8 cellular contexts compared by ENCODE assay signal in genomic region chr1:39104158-39105060, GRCh38.
DNase-seq lines count a peak whose midpoint lies in the region; ATAC-seq and TF ChIP-seq lines count a peak whose summit lies in the region.

No MANE protein-coding gene starts in this region.

- peaks cover 20% of the 10 kb centered on the region for H3K4me1 Mint-ChIP-seq in central memory CD8-positive, alpha-beta T cell

- TF ChIP-seq EP300 in tibial nerve (IDR thresholded peaks at IDR 0.05): no peak

- no peak for TF ChIP-seq POLR2A in right lobe of liver (IDR thresholded peaks at IDR 0.05)
- no peak for TF ChIP-seq POLR2A in tibial nerve (IDR thresholded peaks at IDR 0.05)

- ATAC-seq in central memory CD8-positive, alpha-beta T cell (replicated peaks; ENCODE audit: extremely low read depth, poor library complexity, severe bottlenecking): no peak
- peak; percentile 1 to 41 (median 13) for ATAC-seq in right lobe of liver
- ATAC-seq in HG02852 (IDR thresholded peaks at IDR 0.05; ENCODE audit: unreplicated experiment): no peak
- no peak for ATAC-seq in HG03039 (IDR thresholded peaks at IDR 0.05; ENCODE audit: unreplicated experiment)

- H3K27ac ChIP-seq in right lobe of liver (peak overlapping the region; percentile 82 to 93 (median 91)), tibial nerve (peak overlapping the region; percentile 62 to 87 (median 84))

- H3K27me3 Mint-ChIP-seq in central memory CD8-positive, alpha-beta T cell: no peaks in the 10 kb centered on the region

- no peak for TF ChIP-seq CTCF in right lobe of liver (IDR thresholded peaks at IDR 0.05)
- no peak for TF ChIP-seq CTCF in tibial nerve (IDR thresholded peaks at IDR 0.05)

- H3K4me3 ChIP-seq in right lobe of liver (peak overlapping the region; percentile 32 to 81 (median 81)), tibial nerve (peak overlapping the region; percentile 43 to 72 (median 56))

- in situ Hi-C loops in Caki2 (cut with HindIII; ENCODE audit: low pct_unique_long_range_greater_than_20kb, low sequenced_read_pairs): no loop called here

- H3K4me3 Mint-ChIP-seq in central memory CD8-positive, alpha-beta T cell: peak overlapping the region; percentile 85

- no peak overlapping the region for H3K27ac Mint-ChIP-seq in central memory CD8-positive, alpha-beta T cell (ENCODE audit: low read depth)

- H3K36me3 Mint-ChIP-seq in central memory CD8-positive, alpha-beta T cell (ENCODE audit: insufficient read depth): peaks cover 2% of the 10 kb centered on the region

- no peaks in the 10 kb centered on the region for H3K9me3 Mint-ChIP-seq in central memory CD8-positive, alpha-beta T cell

- H3K27me3 ChIP-seq in right lobe of liver (no peaks in the 10 kb centered on the region), tibial nerve (no peaks in the 10 kb centered on the region)

- WGBS in right lobe of liver (ENCODE audit: insufficient coverage, low coverage, low lambda C conversion rate, missing lambda C conversion rate): 40% methylated on average over 13 of the region's 25 CpGs
- 26 to 28% methylated on average over 25 of the region's 25 CpGs for WGBS in tibial nerve, 2 donors

- H3K36me3 ChIP-seq in right lobe of liver (no peaks in the 10 kb centered on the region), tibial nerve (no peaks in the 10 kb centered on the region)

- no peaks in the 10 kb centered on the region for H3K9me3 ChIP-seq in right lobe of liver
- H3K9me3 ChIP-seq in tibial nerve: no peaks in the 10 kb centered on the region

- H3K4me1 ChIP-seq in right lobe of liver (peaks cover 0 to 35% (median 7%) of the 10 kb centered on the region in 4 donors), tibial nerve (peaks cover 0 to 49% (median 27%) of the 10 kb centered on the region in 4 donors)

- intact Hi-C loops in right lobe of liver (cut with DNase I): loop anchor here in 1 of 2 donors (10.0 kb wide), 2 partner anchors 150 to 280 kb away; no protein-coding TSS in a partner anchor

- peak; percentile 51 for DNase-seq in Caki2 (ENCODE audit: low read depth)
- DNase-seq in NCI-H1092 (lab: John Stamatoyannopoulos, UW): peak; percentile 48
- DNase-seq in central memory CD8-positive, alpha-beta T cell (ENCODE audit: low spot score in 2 of 2): no peak
- peak in 1 of 3 donors; percentile 59 for DNase-seq in right lobe of liver
- DNase-seq in tibial nerve (ENCODE audit: low spot score in 2 of 2): no peak
- no peak for DNase-seq in GDM1 (lab: John Stamatoyannopoulos, UW)

Comparison
In these comparisons a context has a peak if more than half of its experiments do, and no peak if none do; other contexts are left out.
1. DNase-seq: peak in Caki2 (single experiment) and NCI-H1092 (single experiment); none in central memory CD8-positive, alpha-beta T cell (0 of 2), tibial nerve (0 of 2) and GDM1 (single experiment).
2. ATAC-seq: peak in right lobe of liver (4 of 4); none in central memory CD8-positive, alpha-beta T cell (single experiment), HG02852 (single experiment) and HG03039 (single experiment).